Comparison of ENCODE assay signal across 12 cellular contexts in the genomic region with DNA sequence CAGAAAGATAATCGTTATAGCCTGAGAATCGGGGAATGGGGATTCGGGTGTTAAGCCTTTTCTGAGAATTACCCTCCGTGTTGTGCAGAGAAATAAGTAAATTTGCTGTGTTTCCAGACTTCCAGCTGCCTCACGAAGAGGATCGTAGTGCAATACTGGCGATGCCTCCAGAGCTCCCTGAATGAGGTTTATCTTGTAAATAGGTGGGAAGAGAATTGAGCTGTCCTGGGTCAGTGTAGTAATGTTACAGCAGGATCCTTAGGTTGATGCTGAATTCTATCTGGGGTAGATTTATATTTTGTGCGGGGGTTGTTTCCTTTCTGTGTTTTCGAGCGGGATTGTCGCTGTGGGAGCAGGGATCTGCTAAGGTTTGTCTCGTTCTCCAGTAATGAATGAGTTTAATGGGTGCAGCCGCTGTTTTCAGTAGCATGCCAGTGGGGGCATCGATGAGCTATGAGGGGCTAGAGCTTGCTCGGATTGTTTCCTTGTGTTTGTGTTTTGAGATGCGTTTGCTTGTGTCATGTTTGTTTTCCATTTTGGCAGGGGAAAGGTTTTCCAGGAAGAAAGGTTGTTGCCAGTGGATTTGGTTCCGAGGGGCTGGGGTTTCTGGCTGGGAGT. TPM values are rescaled to one million over a fixed set of nuclear protein-coding genes. Genes with fewer than 3 reads are reported as not detected.
"Had no signal": no experiment of that assay in that cellular context is flagged by ENCODE, and none has a peak within 500 bp of the region (broad histone marks: within the 10 kb centered on the region; RNA-seq: fewer than 3 reads in every experiment).

No MANE protein-coding gene starts in this region.

RNA-seq across cellular contexts. Expression of a gene that starts 9.8 kb away (rescaled TPM):
- total RNA-seq: activated CD8-positive, alpha-beta memory T cell treated with anti-CD3 and anti-CD28 coated beads for 36 hours; activated CD8-positive, alpha-beta T cell treated with anti-CD3 and anti-CD28 coated beads for 36 hours; activated naive CD8-positive, alpha-beta T cell treated with anti-CD3 and anti-CD28 coated beads, Interleukin-2, amount 10 ng/mL, durations not matched to agents 7 days and 5 days; activated T-helper 2 cell treated with anti-CD3 and anti-CD28 coated beads, Interferon-gamma antibody, Interleukin-2, Interleukin-4, amounts not matched to agents 10 μg/mL and 5 μg/mL and 100 μg/mL, durations not matched to agents 14 hours and 24 hours and 36 hours; astrocyte; body of pancreas; breast epithelium; M059J; Peyer's patch; Right ventricle myocardium inferior; SK-MEL-5 had no signal
- polyA plus RNA-seq: adipose tissue had no signal
